Comparison of ENCODE assay signal across 26 cellular contexts in genomic region chr2:144481109-144481508, GRCh38. TPM values are rescaled to one million over a fixed set of nuclear protein-coding genes. Genes with fewer than 3 reads are reported as not detected.
DNase-seq lines count a peak whose midpoint lies in the region; ATAC-seq, FAIRE-seq and TF ChIP-seq lines count a peak whose summit lies in the region.
"Had no signal": no experiment of that assay in that cellular context is flagged by ENCODE, and none has a peak within 500 bp of the region (broad histone marks: within the 10 kb centered on the region; RNA-seq: fewer than 3 reads in every experiment).

No MANE protein-coding gene starts in this region.

- H3K4me3 Mint-ChIP-seq in effector memory CD8-positive, alpha-beta T cell = peak overlapping the region; percentile 33 to 48
- peak overlapping the region; percentile 85 for H3K4me3 Mint-ChIP-seq in natural killer cell treated with Interleukin-12 subunit alpha and Interleukin-12 subunit beta and Interleukin-15 and Interleukin-18, amount 100 ng/mL, for 72 hours
- H3K4me3 Mint-ChIP-seq: activated T-helper 17 cell treated with anti-CD3 and anti-CD28 coated beads, Interleukin-2, amount 50 U/mL, for 72 hours; CD4-positive, alpha-beta T cell; dendritic cell treated with granulocyte-macrophage colony-stimulating factor and Interleukin-4, amounts not matched to agents 40 ng/mL and 50 ng/mL, for 4 days had no signal

- H3K9me3 ChIP-seq in left ventricle myocardium inferior (replicated peaks) = no peaks in the 10 kb centered on the region
- H3K9me3 ChIP-seq in right cardiac atrium (ENCODE audit: control insufficient read depth, low read length) = no peaks in the 10 kb centered on the region
- H3K9me3 ChIP-seq in upper lobe of left lung = no peaks in the 10 kb centered on the region
- H3K9me3 ChIP-seq: A549, pancreas had no signal

- DNase-seq in left ventricle myocardium inferior (no peak), right cardiac atrium (no peak), upper lobe of left lung (peak in 1 of 2 donors; percentile 7), GM12892 (ENCODE audit: insufficient read length) (no peak)
- DNase-seq in effector memory CD8-positive, alpha-beta T cell = no peak
- DNase-seq in natural killer cell treated with Interleukin-12 subunit alpha and Interleukin-12 subunit beta and Interleukin-15 and Interleukin-18, amount 100 ng/mL, for 72 hours (ENCODE audit: low spot score) = no peak
- DNase-seq: activated CD4-positive, alpha-beta T cell treated with anti-CD3 and anti-CD28 coated beads, Interleukin-2, amount 50 U/mL, for 48 hours; amygdala; CD4-positive, alpha-beta T cell; head of caudate nucleus; midbrain; MM.1S; NCI-H187 treated with DMSO at 0.1 percent for 48 hours; NCI-H526; pancreas had no signal

- no peak for ATAC-seq in right cardiac atrium
- peak; percentile 53 for ATAC-seq in effector memory CD8-positive, alpha-beta T cell (replicated peaks)
- ATAC-seq in natural killer cell treated with Interleukin-12 subunit alpha and Interleukin-12 subunit beta and Interleukin-15 and Interleukin-18, amount 100 ng/mL, for 72 hours = peak; percentile 59 to 83
- no peak for ATAC-seq in upper lobe of left lung (ENCODE audit: low FRiP score in 2 of 2)
- ATAC-seq in GM18870 (IDR thresholded peaks at IDR 0.05; ENCODE audit: unreplicated experiment) = no peak
- no peak for ATAC-seq in GM18858 (IDR thresholded peaks at IDR 0.05; ENCODE audit: unreplicated experiment)
- ATAC-seq: A549, esophagus mucosa, HepG2, Panc1, pancreas had no signal

- no peaks in the 10 kb centered on the region for H3K27me3 ChIP-seq in left ventricle myocardium inferior (ENCODE audit: low read depth)
- H3K27me3 ChIP-seq in right cardiac atrium (ENCODE audit: control insufficient read depth, insufficient read depth) = no peaks in the 10 kb centered on the region
- no peaks in the 10 kb centered on the region for H3K27me3 ChIP-seq in upper lobe of left lung
- H3K27me3 ChIP-seq: pancreas had no signal

- H3K4me1 Mint-ChIP-seq in effector memory CD8-positive, alpha-beta T cell (ENCODE audit: low read depth in 2 of 2) = peaks cover 14 to 67% of the 10 kb centered on the region in 2 donors
- H3K4me1 Mint-ChIP-seq in natural killer cell treated with Interleukin-12 subunit alpha and Interleukin-12 subunit beta and Interleukin-15 and Interleukin-18, amount 100 ng/mL, for 72 hours (ENCODE audit: low read depth in 2 of 2) = peaks cover 74 to 82% of the 10 kb centered on the region in 2 donors

- intact Hi-C loops in left ventricle myocardium inferior (cut with micrococcal nuclease) (no loop called here), right cardiac atrium (cut with DNase I) (no loop called here)

- 56% methylated on average over 6 of the region's 6 CpGs for WGBS in right cardiac atrium
- WGBS in upper lobe of left lung, 2 donors = 50 to 56% methylated on average over 6 of the region's 6 CpGs

- H3K36me3 Mint-ChIP-seq in effector memory CD8-positive, alpha-beta T cell (ENCODE audit: insufficient read depth) = peaks cover 65% of the 10 kb centered on the region
- peaks cover 25% of the 10 kb centered on the region for H3K36me3 Mint-ChIP-seq in natural killer cell treated with Interleukin-12 subunit alpha and Interleukin-12 subunit beta and Interleukin-15 and Interleukin-18, amount 100 ng/mL, for 72 hours

- peak overlapping the region; percentile 25 to 93 for H3K27ac Mint-ChIP-seq in effector memory CD8-positive, alpha-beta T cell
- H3K27ac Mint-ChIP-seq in natural killer cell treated with Interleukin-12 subunit alpha and Interleukin-12 subunit beta and Interleukin-15 and Interleukin-18, amount 100 ng/mL, for 72 hours = peak overlapping the region in 1 of 2 donors; percentile 91
- H3K27ac Mint-ChIP-seq: activated T-helper 17 cell treated with anti-CD3 and anti-CD28 coated beads, Interleukin-2, amount 50 U/mL, for 72 hours; CD4-positive, alpha-beta T cell had no signal

- TF ChIP-seq POLR2A in upper lobe of left lung (IDR thresholded peaks at IDR 0.05) = no peak
- no peak for TF ChIP-seq POLR2A in GM12892 (IDR thresholded peaks at IDR 0.05; ENCODE audit: low read depth, low read length)

- H3K27me3 Mint-ChIP-seq in effector memory CD8-positive, alpha-beta T cell = no peaks in the 10 kb centered on the region
- H3K27me3 Mint-ChIP-seq in natural killer cell treated with Interleukin-12 subunit alpha and Interleukin-12 subunit beta and Interleukin-15 and Interleukin-18, amount 100 ng/mL, for 72 hours = no peaks in the 10 kb centered on the region
- H3K27me3 Mint-ChIP-seq: activated T-helper 17 cell treated with anti-CD3 and anti-CD28 coated beads, Interleukin-2, amount 50 U/mL, for 72 hours; CD4-positive, alpha-beta T cell; dendritic cell treated with granulocyte-macrophage colony-stimulating factor and Interleukin-4, amounts not matched to agents 40 ng/mL and 50 ng/mL, for 4 days had no signal

- H3K36me3 ChIP-seq in left ventricle myocardium inferior (no peaks in the 10 kb centered on the region), upper lobe of left lung (no peaks in the 10 kb centered on the region)
- H3K36me3 ChIP-seq: pancreas had no signal

- peak overlapping the region; percentile 0 for H3K4me3 ChIP-seq in left ventricle myocardium inferior
- no peak overlapping the region for H3K4me3 ChIP-seq in right cardiac atrium (ENCODE audit: low read length)
- no peak overlapping the region for H3K4me3 ChIP-seq in upper lobe of left lung
- H3K4me3 ChIP-seq: A549, pancreas, skin epidermis had no signal

- TF ChIP-seq EP300 in upper lobe of left lung (IDR thresholded peaks at IDR 0.05) = no peak

- FAIRE-seq in GM12892 (lab: Jason Lieb, UNC) = no peak
- FAIRE-seq: A549, HepG2, islet of Langerhans, pancreas, urothelium cell line had no signal

- no peaks in the 10 kb centered on the region for H3K9me3 Mint-ChIP-seq in effector memory CD8-positive, alpha-beta T cell
- no peaks in the 10 kb centered on the region for H3K9me3 Mint-ChIP-seq in natural killer cell treated with Interleukin-12 subunit alpha and Interleukin-12 subunit beta and Interleukin-15 and Interleukin-18, amount 100 ng/mL, for 72 hours
- H3K9me3 Mint-ChIP-seq: activated T-helper 17 cell treated with anti-CD3 and anti-CD28 coated beads, Interleukin-2, amount 50 U/mL, for 72 hours; CD4-positive, alpha-beta T cell; dendritic cell treated with granulocyte-macrophage colony-stimulating factor and Interleukin-4, amounts not matched to agents 40 ng/mL and 50 ng/mL, for 4 days had no signal

- TF ChIP-seq CTCF in left ventricle myocardium inferior (IDR thresholded peaks at IDR 0.05; ENCODE audit: borderline replicate concordance) = no peak
- TF ChIP-seq CTCF in upper lobe of left lung (IDR thresholded peaks at IDR 0.05) = no peak

- H3K27ac ChIP-seq in left ventricle myocardium inferior (replicated peaks) (peak overlapping the region; percentile 74), right cardiac atrium (ENCODE audit: low read length) (no peak overlapping the region), upper lobe of left lung (peak overlapping the region; percentile 10 to 54 (median 30))
- H3K27ac ChIP-seq: A549, pancreas had no signal

- H3K4me1 ChIP-seq in left ventricle myocardium inferior (peaks cover 97% of the 10 kb centered on the region), right cardiac atrium (ENCODE audit: control insufficient read depth, insufficient read depth, low read length) (peaks cover 16% of the 10 kb centered on the region), upper lobe of left lung (peaks cover 22 to 49% (median 37%) of the 10 kb centered on the region in 4 donors)

RNA-seq across cellular contexts. Expression of gene ZEB2, which starts 38.8 kb away (rescaled TPM):
- total RNA-seq in left ventricle myocardium inferior (89.1 TPM), right cardiac atrium (100 to 1,000 TPM; 132 to 147 (median 141) TPM), upper lobe of left lung (100 to 1,000 TPM; 104 to 237 (median 148) TPM)
- 40.2 TPM for polyA plus RNA-seq in right cardiac atrium
- total RNA-seq in natural killer cell treated with Interleukin-12 subunit alpha and Interleukin-12 subunit beta and Interleukin-15 and Interleukin-18, amount 100 ng/mL, for 72 hours = 100 to 1,000 TPM; 181 to 248 TPM
- 1.4 TPM for polyA plus RNA-seq in GM12892 (2012; ENCODE audit: missing spikeins)
- total RNA-seq: HepG2 had no signal

Comparison
In these comparisons a context has a peak if more than half of its experiments do, and no peak if none do; other contexts are left out.
1. ATAC-seq: peak in effector memory CD8-positive, alpha-beta T cell (single experiment) and natural killer cell treated with Interleukin-12 subunit alpha and Interleukin-12 subunit beta and Interleukin-15 and Interleukin-18, amount 100 ng/mL, for 72 hours (2 of 2); none in right cardiac atrium (0 of 2), upper lobe of left lung (0 of 2), GM18870 (single experiment) and GM18858 (single experiment).